20 cellular contexts compared by ENCODE assay signal in genomic region chr12:70448371-70448770, GRCh38.
A peak's percentile ranks its signal among the peaks of the same experiment; 100 is the strongest.
DNase-seq lines count a peak whose midpoint lies in the region; ATAC-seq and TF ChIP-seq lines count a peak whose summit lies in the region.
"Had no signal": no experiment of that assay in that cellular context is flagged by ENCODE, and none has a peak within 500 bp of the region (broad histone marks: within the 10 kb centered on the region; RNA-seq: fewer than 3 reads in every experiment).

No MANE protein-coding gene starts in this region.

- no peak overlapping the region for H3K9ac ChIP-seq in mammary epithelial cell (ENCODE audit: insufficient read depth, low read length)
- H3K9ac ChIP-seq: BLaER1 treated with 17β-estradiol and CSF1 and Interleukin-3, amounts not matched to agents 10 nM and 100 nM; SK-N-SH had no signal

- no peaks in the 10 kb centered on the region for H4K20me1 ChIP-seq in mammary epithelial cell (ENCODE audit: insufficient read depth, low read length)
- H4K20me1 ChIP-seq: BLaER1 treated with 17β-estradiol and CSF1 and Interleukin-3, amounts not matched to agents 10 nM and 100 nM had no signal

- H3K4me2 ChIP-seq in mammary epithelial cell (ENCODE audit: insufficient read depth, low read depth, low read length), result no peak overlapping the region
- H3K4me2 ChIP-seq: BLaER1 treated with 17β-estradiol and CSF1 and Interleukin-3, amounts not matched to agents 10 nM and 100 nM; SK-N-SH had no signal

- peaks cover 7% of the 10 kb centered on the region for H3K9me3 Mint-ChIP-seq in MCF 10A (ENCODE audit: unreplicated experiment)
- H3K9me3 Mint-ChIP-seq in osteocyte (ENCODE audit: unreplicated experiment), result peaks cover 22% of the 10 kb centered on the region

- BruUV-seq in MCF 10A (replicated peaks; lab: Mats Ljungman, UMichigan) (no TSS peak), mammary epithelial cell (replicated peaks; lab: Mats Ljungman, UMichigan) (no TSS peak)

- no peak overlapping the region for H2AFZ ChIP-seq in mammary epithelial cell (ENCODE audit: low read depth, low read length)

- CTCF ChIA-PET in MCF 10A (lab: Yijun Ruan, JAX) (interaction anchor here (0.6 kb wide), 1 partner anchor 18 kb away, joined by 3 read pairs; no protein-coding TSS in a partner anchor), mammary epithelial cell (lab: Charles Lee; ENCODE audit: low non-redundant PET) (no interaction called here)

- H3K79me2 ChIP-seq in mammary epithelial cell (ENCODE audit: insufficient read depth, low read length), result no peaks in the 10 kb centered on the region

- H3K36me3 Mint-ChIP-seq in MCF 10A (ENCODE audit: insufficient read depth, unreplicated experiment) (no peaks in the 10 kb centered on the region), osteocyte (ENCODE audit: unreplicated experiment) (no peaks in the 10 kb centered on the region)
- H3K36me3 Mint-ChIP-seq: CD8-positive, alpha-beta memory T cell; T-cell had no signal

- no peak overlapping the region for H3K4me3 Mint-ChIP-seq in MCF 10A (ENCODE audit: unreplicated experiment)
- no peak overlapping the region for H3K4me3 Mint-ChIP-seq in osteocyte (ENCODE audit: unreplicated experiment)
- H3K4me3 Mint-ChIP-seq: CD8-positive, alpha-beta memory T cell; H9; T-cell had no signal

- 60% methylated on average over 4 of the region's 4 CpGs for WGBS in mammary epithelial cell (ENCODE audit: low coverage, missing lambda C conversion rate)

- in situ Hi-C loops in mammary epithelial cell (cut with MboI; ENCODE audit: low sequenced_read_pairs in 2 of 2), result no loop called here

- H3K27me3 Mint-ChIP-seq in MCF 10A (ENCODE audit: insufficient read depth, unreplicated experiment) (no peaks in the 10 kb centered on the region), osteocyte (ENCODE audit: unreplicated experiment) (no peaks in the 10 kb centered on the region)
- H3K27me3 Mint-ChIP-seq: CD8-positive, alpha-beta memory T cell; T-cell had no signal

- dilution Hi-C loops in mammary epithelial cell (cut with HindIII; ENCODE audit: low sequenced_read_pairs), result no loop called here

- peaks cover 4% of the 10 kb centered on the region for H3K4me1 Mint-ChIP-seq in MCF 10A (ENCODE audit: insufficient read depth, unreplicated experiment)
- no peaks in the 10 kb centered on the region for H3K4me1 Mint-ChIP-seq in osteocyte (ENCODE audit: unreplicated experiment)
- H3K4me1 Mint-ChIP-seq: CD8-positive, alpha-beta memory T cell; H9; T-cell had no signal

- ATAC-seq in GM21367 (IDR thresholded peaks at IDR 0.05; ENCODE audit: unreplicated experiment), result no peak
- ATAC-seq: Panc1, Right ventricle myocardium inferior, T-cell had no signal

- H3K36me3 ChIP-seq in mammary epithelial cell (ENCODE audit: insufficient read depth, low read length) (no peaks in the 10 kb centered on the region), uterus (no peaks in the 10 kb centered on the region)
- H3K36me3 ChIP-seq: BLaER1 treated with 17β-estradiol and CSF1 and Interleukin-3, amounts not matched to agents 10 nM and 100 nM had no signal

- H3K4me1 ChIP-seq in mammary epithelial cell (ENCODE audit: insufficient read depth, low read length) (peaks cover 4% of the 10 kb centered on the region), uterus (no peaks in the 10 kb centered on the region)
- H3K4me1 ChIP-seq: BLaER1 treated with 17β-estradiol and CSF1 and Interleukin-3, amounts not matched to agents 10 nM and 100 nM had no signal

- H3K9me3 ChIP-seq in mammary epithelial cell (replicated peaks; ENCODE audit: insufficient read depth, low read length), result peaks cover 11% of the 10 kb centered on the region
- H3K9me3 ChIP-seq in uterus, result no peaks in the 10 kb centered on the region
- H3K9me3 ChIP-seq: SK-N-SH had no signal

- no peak for TF ChIP-seq POLR2A in uterus (IDR thresholded peaks at IDR 0.05)

- no peak overlapping the region for H3K4me3 ChIP-seq in mammary epithelial cell (replicated peaks in 1 of 3; ENCODE audit: insufficient read depth in 1 of 3, low read depth in 2 of 3, low read length in 3 of 3)
- no peak overlapping the region for H3K4me3 ChIP-seq in fibroblast of pulmonary artery (replicated peaks; ENCODE audit: low read depth, low read length)
- H3K4me3 ChIP-seq in uterus, result no peak overlapping the region
- H3K4me3 ChIP-seq: BLaER1 treated with 17β-estradiol and CSF1 and Interleukin-3, amounts not matched to agents 10 nM and 100 nM had no signal

- POLR2A ChIA-PET in MCF 10A (lab: Yijun Ruan, JAX), result no interaction called here

- intact Hi-C loops in MCF 10A (cut with micrococcal nuclease) (no loop called here), mammary epithelial cell (cut with micrococcal nuclease) (no loop called here), uterus (cut with DNase I; ENCODE audit: low total_unique reads) (no loop called here)

- H3K27me3 ChIP-seq in mammary epithelial cell (ENCODE audit: insufficient read depth, low read length), result no peaks in the 10 kb centered on the region
- no peaks in the 10 kb centered on the region for H3K27me3 ChIP-seq in uterus
- H3K27me3 ChIP-seq: BLaER1 treated with 17β-estradiol and CSF1 and Interleukin-3, amounts not matched to agents 10 nM and 100 nM had no signal

- no peak for TF ChIP-seq CTCF in MCF 10A (IDR thresholded peaks at IDR 0.05; ENCODE audit: unreplicated experiment)
- no peak for TF ChIP-seq CTCF in mammary epithelial cell (conservative IDR thresholded peaks at IDR 0.05 in 1 of 2, IDR thresholded peaks at IDR 0.05 in 1 of 2; ENCODE audit: extremely low read depth in 1 of 2, insufficient read depth in 1 of 2, low read depth in 1 of 2, low read length in 2 of 2)
- no peak for TF ChIP-seq CTCF in fibroblast of pulmonary artery (IDR thresholded peaks at IDR 0.05; ENCODE audit: low read length, missing control alignments)
- no peak for TF ChIP-seq CTCF in osteocyte (IDR thresholded peaks at IDR 0.05)
- TF ChIP-seq CTCF in uterus (IDR thresholded peaks at IDR 0.05), result no peak

- peak; percentile 42 for DNase-seq in MCF 10A (ENCODE audit: unreplicated experiment)
- DNase-seq in mammary epithelial cell, result no peak
- DNase-seq in NCI-H226, result peak; percentile 88
- DNase-seq in fibroblast of pulmonary artery (ENCODE audit: low read depth), result peak; percentile 51
- DNase-seq in effector CD4-positive, alpha-beta T cell, result no peak
- DNase-seq in osteocyte (ENCODE audit: extremely low spot score, unreplicated experiment), result no peak
- no peak for DNase-seq in uterus
- DNase-seq: 8988T; CD8-positive, alpha-beta memory T cell; H9; NCI-H1092; NCI-H146; NCI-H510A treated with DMSO at 0.1 percent for 48 hours; NCI-H82; SK-N-SH; T-cell had no signal

- H3K27ac ChIP-seq in mammary epithelial cell (ENCODE audit: insufficient read depth, low read depth, low read length), result no peak overlapping the region
- H3K27ac ChIP-seq in uterus, result no peak overlapping the region
- H3K27ac ChIP-seq: BLaER1 treated with 17β-estradiol and CSF1 and Interleukin-3, amounts not matched to agents 10 nM and 100 nM had no signal

- H3K27ac Mint-ChIP-seq in MCF 10A (ENCODE audit: low read depth, unreplicated experiment) (no peak overlapping the region), osteocyte (ENCODE audit: unreplicated experiment) (no peak overlapping the region)
- H3K27ac Mint-ChIP-seq: CD8-positive, alpha-beta memory T cell; H9; T-cell had no signal

Comparison
In these comparisons a context has a peak if more than half of its experiments do, and no peak if none do; other contexts are left out.
1. DNase-seq: peak in MCF 10A (single experiment), NCI-H226 (single experiment) and fibroblast of pulmonary artery (single experiment); none in mammary epithelial cell (single experiment), effector CD4-positive, alpha-beta T cell (single experiment), osteocyte (single experiment) and uterus (0 of 2).